Comparison of ENCODE assay signal across 29 cellular contexts in the genomic region with DNA sequence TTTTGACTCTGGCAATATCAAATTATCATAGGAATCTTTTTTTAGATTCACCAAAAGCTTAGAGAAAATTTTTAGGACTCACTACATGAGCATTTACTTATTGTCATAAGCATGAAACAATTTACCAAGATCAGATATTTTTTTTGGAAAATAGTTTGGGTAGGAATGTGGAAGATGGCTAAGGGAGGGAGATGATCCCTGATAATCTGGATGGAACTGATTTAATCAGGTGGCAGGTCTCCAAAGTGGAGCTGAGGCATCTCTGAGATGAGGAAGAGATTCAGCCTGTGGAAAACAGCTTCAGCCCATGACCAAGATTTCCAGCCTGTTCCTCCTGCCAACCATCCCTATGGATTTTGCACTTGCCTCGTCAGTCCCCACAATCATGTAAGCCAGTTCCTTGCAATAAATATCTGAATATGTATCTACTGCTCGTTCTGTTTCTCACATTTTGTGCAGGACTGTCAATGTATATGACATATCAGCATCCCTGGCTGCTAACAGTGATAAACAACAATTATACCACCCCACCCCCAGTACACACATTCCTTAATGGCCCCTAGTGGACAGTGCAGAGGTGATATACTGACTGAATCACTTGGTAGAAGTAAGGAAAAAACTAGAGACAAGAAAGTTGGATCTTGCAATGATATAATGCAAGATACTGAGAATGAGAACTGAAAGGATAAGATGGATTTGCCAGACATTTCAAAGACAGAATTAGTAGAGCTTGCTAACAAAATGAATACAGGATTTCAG.
"Had no signal": no experiment of that assay in that cellular context is flagged by ENCODE, and none has a peak within 500 bp of the region (broad histone marks: within the 10 kb centered on the region; RNA-seq: fewer than 3 reads in every experiment).

No MANE protein-coding gene starts in this region.

- H3K4me3 ChIP-seq: adrenal gland, body of pancreas, coronary artery, dorsolateral prefrontal cortex, heart left ventricle, mucosa of descending colon, stomach, transverse colon had no signal

- H3K27ac Mint-ChIP-seq: activated CD4-positive, alpha-beta T cell treated with anti-CD3 and anti-CD28 coated beads for 36 hours; activated CD8-positive, alpha-beta T cell treated with anti-CD3 and anti-CD28 coated beads, Interleukin-2, amount 10 ng/mL, durations not matched to agents 7 days and 5 days; activated naive CD8-positive, alpha-beta T cell; activated T-cell treated with anti-CD3 and anti-CD28 coated beads, Interleukin-2, amount 50 U/mL, for 72 hours; effector memory CD8-positive, alpha-beta T cell; immature natural killer cell; memory B cell; natural killer cell treated with Interleukin-12 subunit alpha and Interleukin-12 subunit beta and Interleukin-15 and Interleukin-18, amount 100 ng/mL, for 72 hours; stimulated activated naive B cell treated with anti-CD40 and anti-IgM and Interleukin-4, amounts not matched to agents 10 μg/mL and 1 μg/mL and 100 μg/mL, for 72 hours had no signal

- DNase-seq: activated CD4-positive, alpha-beta T cell treated with anti-CD3 and anti-CD28 coated beads for 36 hours; activated CD4-positive, CD25-positive, alpha-beta regulatory T cell; activated CD8-positive, alpha-beta T cell treated with anti-CD3 and anti-CD28 coated beads, Interleukin-2, amount 10 ng/mL, durations not matched to agents 7 days and 5 days; activated naive CD4-positive, alpha-beta T cell treated with Interleukin-2 at 50 U/mL for 16 hours; activated T-cell treated with anti-CD3 and anti-CD28 coated beads for 4 hours; activated T-cell treated with anti-CD3 and anti-CD28 coated beads, Interleukin-2, amount 50 U/mL, for 72 hours; adrenal gland; aorta; body of pancreas; dorsolateral prefrontal cortex; effector memory CD8-positive, alpha-beta T cell; foreskin keratinocyte; heart left ventricle; hypothalamus; immature natural killer cell; kidney; left colon; mucosa of descending colon; small intestine; stimulated activated CD4-positive, alpha-beta T cell treated with anti-CD3 and anti-CD28 coated beads, Interleukin-1b, Interleukin-23, amount 100 ng/mL, for 48 hours; stimulated activated CD4-positive, alpha-beta T cell treated with anti-CD3 and anti-CD28 coated beads, Interleukin-4, amount 100 ng/mL, for 4 hours; stimulated activated CD8-positive, alpha-beta memory T cell treated with anti-CD3 and anti-CD28 coated beads, Interleukin-4, amount 100 ng/mL, for 48 hours; stimulated activated naive B cell treated with anti-CD40 and anti-IgM and Interleukin-4, amounts not matched to agents 10 μg/mL and 1 μg/mL and 100 μg/mL, for 72 hours; stomach; transverse colon had no signal

- H3K36me3 ChIP-seq: adrenal gland, heart left ventricle, stomach, transverse colon had no signal

- H3K4me1 Mint-ChIP-seq: activated CD4-positive, alpha-beta T cell treated with anti-CD3 and anti-CD28 coated beads for 36 hours; immature natural killer cell; memory B cell; stimulated activated naive B cell treated with anti-CD40 and anti-IgM and Interleukin-4, amounts not matched to agents 10 μg/mL and 1 μg/mL and 100 μg/mL, for 72 hours had no signal

- H3K27me3 ChIP-seq: adrenal gland, body of pancreas, dorsolateral prefrontal cortex, foreskin keratinocyte, heart left ventricle, stomach, transverse colon had no signal

- H3K27me3 Mint-ChIP-seq: memory B cell; stimulated activated naive B cell treated with anti-CD40 and anti-IgM and Interleukin-4, amounts not matched to agents 10 μg/mL and 1 μg/mL and 100 μg/mL, for 72 hours had no signal

- H3K9me3 Mint-ChIP-seq: activated T-cell treated with anti-CD3 and anti-CD28 coated beads, Interleukin-2, amount 50 U/mL, for 72 hours; effector memory CD8-positive, alpha-beta T cell; memory B cell; natural killer cell treated with Interleukin-12 subunit alpha and Interleukin-12 subunit beta and Interleukin-15 and Interleukin-18, amount 100 ng/mL, for 72 hours; stimulated activated naive B cell treated with anti-CD40 and anti-IgM and Interleukin-4, amounts not matched to agents 10 μg/mL and 1 μg/mL and 100 μg/mL, for 72 hours had no signal

- H3K9me3 ChIP-seq: adrenal gland, body of pancreas, heart left ventricle, mucosa of descending colon, stomach, transverse colon had no signal

- H3K4me3 Mint-ChIP-seq: activated CD4-positive, alpha-beta T cell treated with anti-CD3 and anti-CD28 coated beads for 36 hours; activated CD8-positive, alpha-beta T cell treated with anti-CD3 and anti-CD28 coated beads, Interleukin-2, amount 10 ng/mL, durations not matched to agents 7 days and 5 days; activated naive CD8-positive, alpha-beta T cell; activated T-cell treated with anti-CD3 and anti-CD28 coated beads, Interleukin-2, amount 50 U/mL, for 72 hours; effector memory CD8-positive, alpha-beta T cell; immature natural killer cell; memory B cell; natural killer cell treated with Interleukin-12 subunit alpha and Interleukin-12 subunit beta and Interleukin-15 and Interleukin-18, amount 100 ng/mL, for 72 hours; stimulated activated naive B cell treated with anti-CD40 and anti-IgM and Interleukin-4, amounts not matched to agents 10 μg/mL and 1 μg/mL and 100 μg/mL, for 72 hours had no signal

- H3K36me3 Mint-ChIP-seq: activated naive CD8-positive, alpha-beta T cell; immature natural killer cell; natural killer cell treated with Interleukin-12 subunit alpha and Interleukin-12 subunit beta and Interleukin-15 and Interleukin-18, amount 100 ng/mL, for 72 hours; stimulated activated naive B cell treated with anti-CD40 and anti-IgM and Interleukin-4, amounts not matched to agents 10 μg/mL and 1 μg/mL and 100 μg/mL, for 72 hours had no signal

- H3K4me1 ChIP-seq: adrenal gland, body of pancreas, foreskin keratinocyte, heart left ventricle, stomach, transverse colon had no signal

- H3K27ac ChIP-seq: adrenal gland, body of pancreas, coronary artery, dorsolateral prefrontal cortex, foreskin keratinocyte, heart left ventricle, stomach, transverse colon had no signal
